Comparison of ENCODE assay signal across 19 cellular contexts in the genomic region with DNA sequence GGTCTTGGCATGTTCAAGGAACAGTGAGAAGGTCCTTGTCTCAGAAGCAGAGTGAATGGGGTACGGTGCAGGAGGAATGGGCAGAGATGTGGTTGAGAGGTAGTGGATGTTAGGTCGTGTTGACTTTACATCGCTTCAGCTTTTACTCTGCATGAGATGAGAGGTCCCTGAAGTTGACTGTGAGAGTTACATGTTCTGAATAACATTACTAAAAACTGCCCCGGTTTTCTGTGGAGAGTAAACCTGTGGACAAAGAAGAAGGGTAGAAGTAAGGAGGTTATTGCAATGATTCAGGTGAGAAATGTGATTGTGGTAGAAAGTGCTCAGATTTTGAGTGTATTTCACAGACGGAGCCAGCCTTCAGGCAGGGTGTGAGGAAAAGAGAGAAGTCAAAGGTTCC.
"Had no signal": no experiment of that assay in that cellular context is flagged by ENCODE, and none has a peak within 500 bp of the region (broad histone marks: within the 10 kb centered on the region; RNA-seq: fewer than 3 reads in every experiment).

No MANE protein-coding gene starts in this region.

- DNase-seq: activated CD4-positive, CD25-positive, alpha-beta regulatory T cell; activated naive CD4-positive, alpha-beta T cell treated with anti-CD3 and anti-CD28 coated beads, Interleukin-2, amount 10 ng/mL, durations not matched to agents 7 days and 5 days; amygdala; cortex of kidney; effector CD4-positive, alpha-beta T cell; esophagus squamous epithelium; islet precursor cell; left lung; mammary epithelial cell; naive thymus-derived CD4-positive, alpha-beta T cell; Right ventricle myocardium superior; sigmoid colon; spleen; trophoblast cell had no signal

- H3K4me3 Mint-ChIP-seq: activated naive CD4-positive, alpha-beta T cell treated with anti-CD3 and anti-CD28 coated beads, Interleukin-2, amount 10 ng/mL, durations not matched to agents 7 days and 5 days; brain; central memory CD8-positive, alpha-beta T cell; naive thymus-derived CD4-positive, alpha-beta T cell had no signal

- H3K4me3 ChIP-seq: esophagus squamous epithelium, hepatocyte, left lung, sigmoid colon, SK-N-MC, spleen had no signal

- H3K27ac ChIP-seq: esophagus squamous epithelium, hepatocyte, left lung, parathyroid adenoma, sigmoid colon, SK-N-MC, spleen had no signal

- H3K36me3 Mint-ChIP-seq: activated naive CD4-positive, alpha-beta T cell treated with anti-CD3 and anti-CD28 coated beads, Interleukin-2, amount 10 ng/mL, durations not matched to agents 7 days and 5 days had no signal

- H3K27ac Mint-ChIP-seq: activated naive CD4-positive, alpha-beta T cell treated with anti-CD3 and anti-CD28 coated beads, Interleukin-2, amount 10 ng/mL, durations not matched to agents 7 days and 5 days; brain; naive thymus-derived CD4-positive, alpha-beta T cell had no signal

- H3K4me1 ChIP-seq: left lung, parathyroid adenoma, spleen had no signal

- H3K9me3 ChIP-seq: esophagus squamous epithelium, sigmoid colon had no signal

- H3K9ac ChIP-seq: parathyroid adenoma had no signal

- ATAC-seq: left lung; naive thymus-derived CD4-positive, alpha-beta T cell had no signal

- H3K27me3 ChIP-seq: esophagus squamous epithelium, hepatocyte, left lung, sigmoid colon, spleen had no signal

- H3K9me3 Mint-ChIP-seq: activated naive CD4-positive, alpha-beta T cell treated with anti-CD3 and anti-CD28 coated beads, Interleukin-2, amount 10 ng/mL, durations not matched to agents 7 days and 5 days; central memory CD8-positive, alpha-beta T cell had no signal

- H3K27me3 Mint-ChIP-seq: brain had no signal

- H3K4me1 Mint-ChIP-seq: activated naive CD4-positive, alpha-beta T cell treated with anti-CD3 and anti-CD28 coated beads, Interleukin-2, amount 10 ng/mL, durations not matched to agents 7 days and 5 days; central memory CD8-positive, alpha-beta T cell; naive thymus-derived CD4-positive, alpha-beta T cell had no signal

- H3K36me3 ChIP-seq: esophagus squamous epithelium, left lung had no signal
